In the genomic region with DNA sequence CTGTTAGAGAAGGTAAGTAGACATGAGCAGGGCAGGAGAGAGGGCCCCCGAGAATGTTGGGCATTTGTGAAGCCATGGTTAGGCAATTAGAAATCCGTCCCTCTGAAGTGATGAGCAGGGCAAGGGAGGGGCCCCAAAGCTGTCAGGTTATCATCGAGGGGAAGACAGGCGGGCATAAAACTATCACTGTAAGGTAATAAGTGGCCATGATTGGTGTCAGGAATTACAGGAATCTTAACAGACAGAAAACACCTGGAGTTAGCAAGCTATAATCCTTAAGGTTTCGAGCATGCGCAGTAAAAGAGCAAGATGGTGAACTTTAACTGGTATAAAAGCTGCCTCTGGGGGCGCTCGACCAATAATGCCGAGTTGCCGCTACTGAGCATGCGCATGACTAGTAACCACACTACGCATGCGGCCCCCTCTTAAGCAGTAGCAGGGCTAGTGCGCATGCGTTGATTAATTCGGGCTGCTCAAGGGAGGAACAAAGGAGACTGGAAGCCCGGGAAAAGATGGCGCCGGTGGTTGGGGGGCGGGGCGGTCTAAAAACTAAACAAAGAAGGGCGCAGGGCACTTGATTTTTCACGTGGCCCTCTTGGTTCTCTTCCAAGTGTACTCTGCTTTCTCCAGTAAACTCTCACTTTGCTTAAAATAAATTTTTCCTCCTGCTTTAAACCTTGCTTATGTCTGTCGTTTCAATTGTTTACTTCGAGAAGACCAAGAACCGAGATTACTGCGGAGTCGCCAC, we compare ENCODE assay signal across 1 cellular context.
A peak's percentile ranks its signal among the peaks of the same experiment; 100 is the strongest.
TF ChIP-seq lines count a peak whose summit lies in the region.

No MANE protein-coding gene starts in this region.

TF ChIP-seq in HepG2, 621 proteins besides CTCF, POLR2A, EP300 and RAD21 (continued from another document and continues in another):
- peak; percentile 47; the same call in 1 of the 2 replicates for TF ChIP-seq ZNF275 (CRISPR knock-in tag; IDR thresholded peaks at IDR 0.05; ENCODE audit: borderline replicate concordance)
- no peak for TF ChIP-seq PLRG1 (conservative IDR thresholded peaks at IDR 0.05)
- peak; percentile 89; the same call in 1 of the 2 replicates for TF ChIP-seq YEATS4 (CRISPR knock-in tag; IDR thresholded peaks at IDR 0.05; ENCODE audit: borderline replicate concordance)
- no peak for TF ChIP-seq ZNF75D (CRISPR knock-in tag; IDR thresholded peaks at IDR 0.05; ENCODE audit: borderline replicate concordance)
- TF ChIP-seq PHF5A (CRISPR knock-in tag; IDR thresholded peaks at IDR 0.05; ENCODE audit: low read depth, unreplicated experiment) = peak; percentile 38
- peak; percentile 49 for TF ChIP-seq ZSCAN31 (CRISPR knock-in tag; IDR thresholded peaks at IDR 0.05; ENCODE audit: low read depth)
- TF ChIP-seq SNAPC2 (CRISPR knock-in tag; IDR thresholded peaks at IDR 0.05) = no peak
- TF ChIP-seq, protein P1, sequence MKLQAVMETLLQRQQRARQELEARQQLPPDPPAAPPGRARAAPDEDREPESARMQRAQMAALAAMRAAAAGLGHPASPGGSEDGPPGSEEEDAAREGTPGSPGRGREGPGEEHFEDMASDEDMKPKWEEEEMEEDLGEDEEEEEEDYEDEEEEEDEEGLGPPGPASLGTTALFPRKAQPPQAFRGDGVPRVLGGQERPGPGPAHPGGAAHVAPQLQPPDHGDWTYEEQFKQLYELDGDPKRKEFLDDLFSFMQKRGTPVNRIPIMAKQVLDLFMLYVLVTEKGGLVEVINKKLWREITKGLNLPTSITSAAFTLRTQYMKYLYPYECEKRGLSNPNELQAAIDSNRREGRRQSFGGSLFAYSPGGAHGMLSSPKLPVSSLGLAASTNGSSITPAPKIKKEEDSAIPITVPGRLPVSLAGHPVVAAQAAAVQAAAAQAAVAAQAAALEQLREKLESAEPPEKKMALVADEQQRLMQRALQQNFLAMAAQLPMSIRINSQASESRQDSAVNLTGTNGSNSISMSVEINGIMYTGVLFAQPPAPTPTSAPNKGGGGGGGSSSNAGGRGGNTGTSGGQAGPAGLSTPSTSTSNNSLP (IDR thresholded peaks at IDR 0.05; ENCODE audit: low read depth, low read length) = peak; percentile 73; the same call in 1 of the 2 replicates
- no peak for TF ChIP-seq NFYC (CRISPR knock-in tag; IDR thresholded peaks at IDR 0.05)
- peak; percentile 60; the same call in 1 of the 2 replicates for TF ChIP-seq PHF20 (CRISPR knock-in tag; IDR thresholded peaks at IDR 0.05)
- TF ChIP-seq TARDBP (CRISPR knock-in tag; IDR thresholded peaks at IDR 0.05) = no peak
- TF ChIP-seq SP4 (CRISPR knock-in tag; IDR thresholded peaks at IDR 0.05) = peak; percentile 47; the same call in 1 of the 2 replicates
- TF ChIP-seq NRL (CRISPR knock-in tag; IDR thresholded peaks at IDR 0.05; ENCODE audit: borderline replicate concordance) = no peak
- TF ChIP-seq ZNF644 (CRISPR knock-in tag; IDR thresholded peaks at IDR 0.05; ENCODE audit: low read depth) = no peak
- TF ChIP-seq HOXA3 (CRISPR knock-in tag; IDR thresholded peaks at IDR 0.05) = peak; percentile 73; the same call in 1 of the 2 replicates
- TF ChIP-seq YEATS2 (CRISPR knock-in tag; IDR thresholded peaks at IDR 0.05; ENCODE audit: borderline replicate concordance) = peak; percentile 74; the same call in 1 of the 2 replicates
- TF ChIP-seq, protein P2, sequence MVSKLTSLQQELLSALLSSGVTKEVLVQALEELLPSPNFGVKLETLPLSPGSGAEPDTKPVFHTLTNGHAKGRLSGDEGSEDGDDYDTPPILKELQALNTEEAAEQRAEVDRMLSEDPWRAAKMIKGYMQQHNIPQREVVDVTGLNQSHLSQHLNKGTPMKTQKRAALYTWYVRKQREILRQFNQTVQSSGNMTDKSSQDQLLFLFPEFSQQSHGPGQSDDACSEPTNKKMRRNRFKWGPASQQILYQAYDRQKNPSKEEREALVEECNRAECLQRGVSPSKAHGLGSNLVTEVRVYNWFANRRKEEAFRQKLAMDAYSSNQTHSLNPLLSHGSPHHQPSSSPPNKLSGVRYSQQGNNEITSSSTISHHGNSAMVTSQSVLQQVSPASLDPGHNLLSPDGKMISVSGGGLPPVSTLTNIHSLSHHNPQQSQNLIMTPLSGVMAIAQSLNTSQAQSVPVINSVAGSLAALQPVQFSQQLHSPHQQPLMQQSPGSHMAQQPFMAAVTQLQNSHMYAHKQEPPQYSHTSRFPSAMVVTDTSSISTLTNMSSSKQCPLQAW (CRISPR knock-in tag; IDR thresholded peaks at IDR 0.05) = peak; percentile 44; the same call in 1 of the 2 replicates
- TF ChIP-seq ZNF431 (CRISPR knock-in tag; IDR thresholded peaks at IDR 0.05; ENCODE audit: borderline replicate concordance, low read depth) = no peak
- TF ChIP-seq FOXJ3 (CRISPR knock-in tag; IDR thresholded peaks at IDR 0.05; ENCODE audit: borderline replicate concordance) = peak; percentile 44; the same call in 1 of the 2 replicates
- TF ChIP-seq XRCC5 (optimal IDR thresholded peaks at IDR 0.05; ENCODE audit: low read length) = peak; percentile 95
- TF ChIP-seq, protein P3, sequence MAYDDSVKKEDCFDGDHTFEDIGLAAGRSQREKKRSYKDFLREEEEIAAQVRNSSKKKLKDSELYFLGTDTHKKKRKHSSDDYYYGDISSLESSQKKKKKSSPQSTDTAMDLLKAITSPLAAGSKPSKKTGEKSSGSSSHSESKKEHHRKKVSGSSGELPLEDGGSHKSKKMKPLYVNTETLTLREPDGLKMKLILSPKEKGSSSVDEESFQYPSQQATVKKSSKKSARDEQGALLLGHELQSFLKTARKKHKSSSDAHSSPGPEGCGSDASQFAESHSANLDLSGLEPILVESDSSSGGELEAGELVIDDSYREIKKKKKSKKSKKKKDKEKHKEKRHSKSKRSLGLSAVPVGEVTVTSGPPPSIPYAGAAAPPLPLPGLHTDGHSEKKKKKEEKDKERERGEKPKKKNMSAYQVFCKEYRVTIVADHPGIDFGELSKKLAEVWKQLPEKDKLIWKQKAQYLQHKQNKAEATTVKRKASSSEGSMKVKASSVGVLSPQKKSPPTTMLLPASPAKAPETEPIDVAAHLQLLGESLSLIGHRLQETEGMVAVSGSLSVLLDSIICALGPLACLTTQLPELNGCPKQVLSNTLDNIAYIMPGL (CRISPR knock-in tag; IDR thresholded peaks at IDR 0.05; ENCODE audit: borderline replicate concordance in 1 of 2, low read depth in 1 of 2) = peak; percentile 22 to 70; a peak in 3 of 4 replicates
- TF ChIP-seq, protein P4, sequence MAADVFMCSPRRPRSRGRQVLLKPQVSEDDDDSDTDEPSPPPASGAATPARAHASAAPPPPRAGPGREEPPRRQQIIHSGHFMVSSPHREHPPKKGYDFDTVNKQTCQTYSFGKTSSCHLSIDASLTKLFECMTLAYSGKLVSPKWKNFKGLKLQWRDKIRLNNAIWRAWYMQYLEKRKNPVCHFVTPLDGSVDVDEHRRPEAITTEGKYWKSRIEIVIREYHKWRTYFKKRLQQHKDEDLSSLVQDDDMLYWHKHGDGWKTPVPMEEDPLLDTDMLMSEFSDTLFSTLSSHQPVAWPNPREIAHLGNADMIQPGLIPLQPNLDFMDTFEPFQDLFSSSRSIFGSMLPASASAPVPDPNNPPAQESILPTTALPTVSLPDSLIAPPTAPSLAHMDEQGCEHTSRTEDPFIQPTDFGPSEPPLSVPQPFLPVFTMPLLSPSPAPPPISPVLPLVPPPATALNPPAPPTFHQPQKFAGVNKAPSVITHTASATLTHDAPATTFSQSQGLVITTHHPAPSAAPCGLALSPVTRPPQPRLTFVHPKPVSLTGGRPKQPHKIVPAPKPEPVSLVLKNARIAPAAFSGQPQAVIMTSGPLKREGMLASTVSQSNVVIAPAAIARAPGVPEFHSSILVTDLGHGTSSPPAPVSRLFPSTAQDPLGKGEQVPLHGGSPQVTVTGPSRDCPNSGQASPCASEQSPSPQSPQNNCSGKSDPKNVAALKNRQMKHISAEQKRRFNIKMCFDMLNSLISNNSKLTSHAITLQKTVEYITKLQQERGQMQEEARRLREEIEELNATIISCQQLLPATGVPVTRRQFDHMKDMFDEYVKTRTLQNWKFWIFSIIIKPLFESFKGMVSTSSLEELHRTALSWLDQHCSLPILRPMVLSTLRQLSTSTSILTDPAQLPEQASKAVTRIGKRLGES (CRISPR knock-in tag; IDR thresholded peaks at IDR 0.05; ENCODE audit: borderline replicate concordance) = no peak
- TF ChIP-seq, protein P5, sequence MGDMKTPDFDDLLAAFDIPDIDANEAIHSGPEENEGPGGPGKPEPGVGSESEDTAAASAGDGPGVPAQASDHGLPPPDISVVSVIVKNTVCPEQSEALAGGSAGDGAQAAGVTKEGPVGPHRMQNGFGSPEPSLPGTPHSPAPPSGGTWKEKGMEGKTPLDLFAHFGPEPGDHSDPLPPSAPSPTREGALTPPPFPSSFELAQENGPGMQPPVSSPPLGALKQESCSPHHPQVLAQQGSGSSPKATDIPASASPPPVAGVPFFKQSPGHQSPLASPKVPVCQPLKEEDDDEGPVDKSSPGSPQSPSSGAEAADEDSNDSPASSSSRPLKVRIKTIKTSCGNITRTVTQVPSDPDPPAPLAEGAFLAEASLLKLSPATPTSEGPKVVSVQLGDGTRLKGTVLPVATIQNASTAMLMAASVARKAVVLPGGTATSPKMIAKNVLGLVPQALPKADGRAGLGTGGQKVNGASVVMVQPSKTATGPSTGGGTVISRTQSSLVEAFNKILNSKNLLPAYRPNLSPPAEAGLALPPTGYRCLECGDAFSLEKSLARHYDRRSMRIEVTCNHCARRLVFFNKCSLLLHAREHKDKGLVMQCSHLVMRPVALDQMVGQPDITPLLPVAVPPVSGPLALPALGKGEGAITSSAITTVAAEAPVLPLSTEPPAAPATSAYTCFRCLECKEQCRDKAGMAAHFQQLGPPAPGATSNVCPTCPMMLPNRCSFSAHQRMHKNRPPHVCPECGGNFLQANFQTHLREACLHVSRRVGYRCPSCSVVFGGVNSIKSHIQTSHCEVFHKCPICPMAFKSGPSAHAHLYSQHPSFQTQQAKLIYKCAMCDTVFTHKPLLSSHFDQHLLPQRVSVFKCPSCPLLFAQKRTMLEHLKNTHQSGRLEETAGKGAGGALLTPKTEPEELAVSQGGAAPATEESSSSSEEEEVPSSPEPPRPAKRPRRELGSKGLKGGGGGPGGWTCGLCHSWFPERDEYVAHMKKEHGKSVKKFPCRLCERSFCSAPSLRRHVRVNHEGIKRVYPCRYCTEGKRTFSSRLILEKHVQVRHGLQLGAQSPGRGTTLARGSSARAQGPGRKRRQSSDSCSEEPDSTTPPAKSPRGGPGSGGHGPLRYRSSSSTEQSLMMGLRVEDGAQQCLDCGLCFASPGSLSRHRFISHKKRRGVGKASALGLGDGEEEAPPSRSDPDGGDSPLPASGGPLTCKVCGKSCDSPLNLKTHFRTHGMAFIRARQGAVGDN (CRISPR knock-in tag; IDR thresholded peaks at IDR 0.05) = peak; percentile 66
- TF ChIP-seq, protein P6, sequence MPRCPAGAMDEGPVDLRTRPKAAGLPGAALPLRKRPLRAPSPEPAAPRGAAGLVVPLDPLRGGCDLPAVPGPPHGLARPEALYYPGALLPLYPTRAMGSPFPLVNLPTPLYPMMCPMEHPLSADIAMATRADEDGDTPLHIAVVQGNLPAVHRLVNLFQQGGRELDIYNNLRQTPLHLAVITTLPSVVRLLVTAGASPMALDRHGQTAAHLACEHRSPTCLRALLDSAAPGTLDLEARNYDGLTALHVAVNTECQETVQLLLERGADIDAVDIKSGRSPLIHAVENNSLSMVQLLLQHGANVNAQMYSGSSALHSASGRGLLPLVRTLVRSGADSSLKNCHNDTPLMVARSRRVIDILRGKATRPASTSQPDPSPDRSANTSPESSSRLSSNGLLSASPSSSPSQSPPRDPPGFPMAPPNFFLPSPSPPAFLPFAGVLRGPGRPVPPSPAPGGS (CRISPR knock-in tag; IDR thresholded peaks at IDR 0.05) = no peak
- peak; percentile 39; the same call in 1 of the 2 replicates for TF ChIP-seq ZNF678 (CRISPR knock-in tag; IDR thresholded peaks at IDR 0.05)
- peak; percentile 90; the same call in 1 of the 2 replicates for TF ChIP-seq ZNF605 (CRISPR knock-in tag; IDR thresholded peaks at IDR 0.05)
- peak; percentile 71; the same call in 1 of the 2 replicates for TF ChIP-seq MYC (CRISPR knock-in tag; IDR thresholded peaks at IDR 0.05; ENCODE audit: borderline replicate concordance)
- TF ChIP-seq TFDP2 (CRISPR knock-in tag; IDR thresholded peaks at IDR 0.05) = 0 out of 2 replicates have a peak, but pooled peaks have one; percentile 50
- TF ChIP-seq ZNF598 (CRISPR knock-in tag; IDR thresholded peaks at IDR 0.05; ENCODE audit: borderline replicate concordance) = peak; percentile 44; the same call in 1 of the 2 replicates
- TF ChIP-seq, protein P7, sequence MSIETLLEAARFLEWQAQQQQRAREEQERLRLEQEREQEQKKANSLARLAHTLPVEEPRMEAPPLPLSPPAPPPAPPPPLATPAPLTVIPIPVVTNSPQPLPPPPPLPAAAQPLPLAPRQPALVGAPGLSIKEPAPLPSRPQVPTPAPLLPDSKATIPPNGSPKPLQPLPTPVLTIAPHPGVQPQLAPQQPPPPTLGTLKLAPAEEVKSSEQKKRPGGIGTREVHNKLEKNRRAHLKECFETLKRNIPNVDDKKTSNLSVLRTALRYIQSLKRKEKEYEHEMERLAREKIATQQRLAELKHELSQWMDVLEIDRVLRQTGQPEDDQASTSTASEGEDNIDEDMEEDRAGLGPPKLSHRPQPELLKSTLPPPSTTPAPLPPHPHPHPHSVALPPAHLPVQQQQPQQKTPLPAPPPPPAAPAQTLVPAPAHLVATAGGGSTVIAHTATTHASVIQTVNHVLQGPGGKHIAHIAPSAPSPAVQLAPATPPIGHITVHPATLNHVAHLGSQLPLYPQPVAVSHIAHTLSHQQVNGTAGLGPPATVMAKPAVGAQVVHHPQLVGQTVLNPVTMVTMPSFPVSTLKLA (IDR thresholded peaks at IDR 0.05) = peak; percentile 76
- 0 out of 2 replicates have a peak, but pooled peaks have one; percentile 46 for TF ChIP-seq HOXA5 (CRISPR knock-in tag; IDR thresholded peaks at IDR 0.05)
- no peak for TF ChIP-seq ZNF292 (CRISPR knock-in tag; IDR thresholded peaks at IDR 0.05; ENCODE audit: borderline replicate concordance, low read depth)
- TF ChIP-seq CEBPG (CRISPR knock-in tag; IDR thresholded peaks at IDR 0.05) = no peak
- peak; percentile 60 for TF ChIP-seq DRAP1 (CRISPR knock-in tag; IDR thresholded peaks at IDR 0.05)
- peak; percentile 92 for TF ChIP-seq DMAP1 (CRISPR knock-in tag; IDR thresholded peaks at IDR 0.05)
- peak; percentile 67; the same call in 1 of the 2 replicates for TF ChIP-seq SALL2 (CRISPR knock-in tag; IDR thresholded peaks at IDR 0.05)
